ENCODE assay signal across 8 cellular contexts in the genomic region with DNA sequence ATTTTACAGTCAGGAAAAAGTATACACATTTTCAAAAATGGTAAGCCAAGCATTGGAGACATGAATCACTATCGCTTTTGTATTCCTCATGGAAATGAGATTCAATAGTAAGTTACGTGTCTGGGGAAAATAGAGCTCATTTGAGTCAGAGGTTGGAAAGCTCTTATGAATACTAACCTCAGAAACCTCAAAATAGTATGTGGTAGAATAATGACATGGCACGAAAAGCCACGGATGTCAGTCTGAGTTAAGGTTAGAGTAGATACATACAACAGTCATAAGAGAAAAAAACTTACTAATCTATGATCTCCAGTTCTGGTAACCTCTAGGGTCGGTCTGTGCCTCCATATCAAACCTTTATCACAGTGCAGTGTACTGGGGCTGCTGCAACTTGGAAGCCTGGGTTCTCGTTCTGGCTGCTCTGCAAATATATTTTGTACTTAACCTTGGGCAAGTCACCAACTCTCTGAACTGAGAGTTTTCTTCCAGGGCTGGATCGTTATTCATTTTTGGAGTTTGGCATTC. TPM values are rescaled to one million over a fixed set of nuclear protein-coding genes. Genes with fewer than 3 reads are reported as not detected.
DNase-seq lines count a peak whose midpoint lies in the region; ATAC-seq and TF ChIP-seq lines count a peak whose summit lies in the region.

No MANE protein-coding gene starts in this region.

- H3K4me2 ChIP-seq in osteoblast (ENCODE audit: insufficient read depth, low read length), result peak overlapping the region; percentile 64

- in situ Hi-C loops in gastrocnemius medialis (cut with MboI; ENCODE audit: low sequenced_read_pairs in 4 of 4), result loop anchor here (5.0 to 25.0 kb wide), 5 partner anchors 166 to 673 kb away; a partner anchor contains a TSS

- DNase-seq in GM03348 (ENCODE audit: low spot score) (peak; percentile 62), adrenal gland (peak; percentile 30 to 63 (median 51)), osteoblast (ENCODE audit: insufficient read length, low spot score, missing footprints) (no peak), gastrocnemius medialis (no peak)
- no peak for DNase-seq in activated effector memory CD4-positive, alpha-beta T cell treated with Interleukin-2 at 50 U/mL for 16 hours
- DNase-seq in effector memory CD4-positive, alpha-beta T cell, result no peak

- no peaks in the 10 kb centered on the region for H3K27me3 ChIP-seq in adrenal gland
- H3K27me3 ChIP-seq in osteoblast (ENCODE audit: insufficient read depth, low read length), result no peaks in the 10 kb centered on the region
- peaks cover 4% of the 10 kb centered on the region for H3K27me3 ChIP-seq in effector memory CD4-positive, alpha-beta T cell (replicated peaks; ENCODE audit: control insufficient read depth, insufficient read depth, low read length, poor library complexity, severe bottlenecking)
- no peaks in the 10 kb centered on the region for H3K27me3 ChIP-seq in gastrocnemius medialis

- peaks cover 59% of the 10 kb centered on the region for H3K79me2 ChIP-seq in osteoblast (ENCODE audit: insufficient read depth, low read length)

- no peaks in the 10 kb centered on the region for H4K20me1 ChIP-seq in osteoblast (ENCODE audit: insufficient read depth, low read length)

- H3K9me3 ChIP-seq in adrenal gland (replicated peaks in 1 of 3) (no peaks in the 10 kb centered on the region), osteoblast (ENCODE audit: low read depth, low read length) (no peaks in the 10 kb centered on the region), gastrocnemius medialis (no peaks in the 10 kb centered on the region)
- no peaks in the 10 kb centered on the region for H3K9me3 ChIP-seq in effector memory CD4-positive, alpha-beta T cell (ENCODE audit: control insufficient read depth, low read length)

- H2AFZ ChIP-seq in osteoblast (ENCODE audit: low read length), result no peak overlapping the region

- ATAC-seq in HG03432 (IDR thresholded peaks at IDR 0.05; ENCODE audit: unreplicated experiment) (peak; percentile 61), GM19455 (IDR thresholded peaks at IDR 0.05; ENCODE audit: unreplicated experiment) (no peak), gastrocnemius medialis (no peak)

- H3K36me3 ChIP-seq in adrenal gland (replicated peaks in 1 of 2) (no peaks in the 10 kb centered on the region), osteoblast (ENCODE audit: insufficient read depth, low read length) (peaks cover 19% of the 10 kb centered on the region), gastrocnemius medialis (no peaks in the 10 kb centered on the region)
- no peaks in the 10 kb centered on the region for H3K36me3 ChIP-seq in effector memory CD4-positive, alpha-beta T cell (ENCODE audit: control insufficient read depth, insufficient read depth, low read length)

- 22 to 28% (median 26%) methylated on average over 7 of the region's 7 CpGs for WGBS in adrenal gland, 4 donors

- TF ChIP-seq POLR2A in adrenal gland (IDR thresholded peaks at IDR 0.05), result no peak
- no peak for TF ChIP-seq POLR2A in gastrocnemius medialis (IDR thresholded peaks at IDR 0.05)

- H3K4me3 ChIP-seq in adrenal gland (peak overlapping the region in 2 of 4 donors; percentile 11 to 24), osteoblast (ENCODE audit: insufficient read depth, low read length) (peak overlapping the region; percentile 12), gastrocnemius medialis (no peak overlapping the region)
- no peak overlapping the region for H3K4me3 ChIP-seq in effector memory CD4-positive, alpha-beta T cell (ENCODE audit: insufficient read depth, low read depth, low read length, poor library complexity, severe bottlenecking)

- intact Hi-C loops in adrenal gland (cut with DNase I), result loop anchor here in 1 of 2 donors (10.0 kb wide), 1 partner anchor 166 kb away; no protein-coding TSS in a partner anchor
- intact Hi-C loops in gastrocnemius medialis (cut with DNase I; ENCODE audit: low total_unique reads), result loop anchor here (10.0 kb wide), 1 partner anchor 106 kb away; no protein-coding TSS in a partner anchor

- TF ChIP-seq CTCF in adrenal gland (IDR thresholded peaks at IDR 0.05) (no peak), osteoblast (IDR thresholded peaks at IDR 0.05; ENCODE audit: extremely low read depth, low read depth, low read length) (no peak), gastrocnemius medialis (IDR thresholded peaks at IDR 0.05 in 4 of 5, conservative IDR thresholded peaks at IDR 0.05 in 1 of 5) (no peak)

- H3K27ac ChIP-seq in adrenal gland (peak overlapping the region in 4 of 5 donors; percentile 36 to 73 (median 67)), osteoblast (ENCODE audit: low read depth, low read length) (peak overlapping the region; percentile 74), gastrocnemius medialis (peak overlapping the region in 1 of 4 donors; percentile 3)
- no peak overlapping the region for H3K27ac ChIP-seq in effector memory CD4-positive, alpha-beta T cell (ENCODE audit: insufficient read depth, low read length, poor library complexity, severe bottlenecking)

- H3K4me1 ChIP-seq in adrenal gland (replicated peaks in 1 of 2) (peaks cover 31 to 39% of the 10 kb centered on the region in 2 donors), osteoblast (ENCODE audit: insufficient read depth, low read length) (peaks cover 80% of the 10 kb centered on the region), gastrocnemius medialis (peaks cover 0 to 4% of the 10 kb centered on the region in 2 donors)
- H3K4me1 ChIP-seq in effector memory CD4-positive, alpha-beta T cell (ENCODE audit: control insufficient read depth, insufficient read depth, low read length, poor library complexity, severe bottlenecking), result no peaks in the 10 kb centered on the region

RNA-seq across cellular contexts. Expression of a gene that starts 31.7 kb away (rescaled TPM):
- 100 to 1,000 TPM in 3 of 8 donors, 10 to 100 TPM in 5; 51.2 to 258 (median 97.3) TPM for total RNA-seq in adrenal gland
- 10 to 100 TPM; 11.5 to 29.4 (median 29.3) TPM for polyA plus RNA-seq in adrenal gland
- total RNA-seq in osteoblast, result 123 and 164 TPM in 2 replicates
- 100 to 1,000 TPM in 2 of 4 donors, 10 to 100 TPM in 2; 44.2 to 120 (median 83.4) TPM for total RNA-seq in gastrocnemius medialis

Comparison
In these comparisons a context has a peak if more than half of its experiments do, and no peak if none do; other contexts are left out.
1. DNase-seq: peak in GM03348 (single experiment) and adrenal gland (7 of 7); none in osteoblast (single experiment), activated effector memory CD4-positive, alpha-beta T cell treated with Interleukin-2 at 50 U/mL for 16 hours (single experiment), effector memory CD4-positive, alpha-beta T cell (0 of 3) and gastrocnemius medialis (0 of 2).